Comparison of ENCODE assay signal across 35 cellular contexts in genomic region chr4:3440011-3440410, GRCh38. TPM values are rescaled to one million over a fixed set of nuclear protein-coding genes. Genes with fewer than 3 reads are reported as not detected.
A peak's percentile ranks its signal among the peaks of the same experiment; 100 is the strongest.
DNase-seq lines count a peak whose midpoint lies in the region; ATAC-seq, FAIRE-seq and TF ChIP-seq lines count a peak whose summit lies in the region.
"Had no signal": no experiment of that assay in that cellular context is flagged by ENCODE, and none has a peak within 500 bp of the region (broad histone marks: within the 10 kb centered on the region; RNA-seq: fewer than 3 reads in every experiment).

No MANE protein-coding gene starts in this region.

- no peaks in the 10 kb centered on the region for H3F3A ChIP-seq in GM23338 (replicated peaks; ENCODE audit: low read depth)

- peak overlapping the region; percentile 23; the same call in 1 of the 2 replicates for H3K27ac Mint-ChIP-seq in GM23338
- H3K27ac Mint-ChIP-seq: activated CD8-positive, alpha-beta T cell treated with anti-CD3 and anti-CD28 coated beads for 36 hours; activated naive CD4-positive, alpha-beta T cell treated with anti-CD3 and anti-CD28 coated beads, Interleukin-2, amount 10 ng/mL, durations not matched to agents 7 days and 5 days; HFFc6; IgD-negative memory B cell; nephron; stimulated activated memory B cell treated with anti-CD40 and anti-IgM and Interleukin-4, amounts not matched to agents 10 μg/mL and 1 μg/mL and 100 μg/mL, for 72 hours; T-helper 1 cell treated with Interleukin-12 subunit alpha and Interleukin-12 subunit beta and Interleukin-4 antibody, amounts not matched to agents 30 μg/mL and 1 μg/mL, for 36 hours; type B pancreatic cell had no signal

- no peak for TF ChIP-seq POLR2A in HepG2 (IDR thresholded peaks at IDR 0.05; ENCODE audit: insufficient read depth in 1 of 2, low read depth in 2 of 2, low read length in 2 of 2)

- H3K4me2 ChIP-seq in GM23338 (no peak overlapping the region), HepG2 (ENCODE audit: low read depth, low read length) (no peak overlapping the region)
- H3K4me2 ChIP-seq: SK-N-SH had no signal

- no peak for TF ChIP-seq RAD21 in HepG2 (CRISPR knock-in tag; IDR thresholded peaks at IDR 0.05)

- no peak overlapping the region for H3K4me3 Mint-ChIP-seq in GM23338
- H3K4me3 Mint-ChIP-seq: activated CD8-positive, alpha-beta T cell treated with anti-CD3 and anti-CD28 coated beads for 36 hours; activated naive CD4-positive, alpha-beta T cell treated with anti-CD3 and anti-CD28 coated beads, Interleukin-2, amount 10 ng/mL, durations not matched to agents 7 days and 5 days; HFFc6; nephron; stimulated activated memory B cell treated with anti-CD40 and anti-IgM and Interleukin-4, amounts not matched to agents 10 μg/mL and 1 μg/mL and 100 μg/mL, for 72 hours; T-helper 1 cell treated with Interleukin-12 subunit alpha and Interleukin-12 subunit beta and Interleukin-4 antibody, amounts not matched to agents 30 μg/mL and 1 μg/mL, for 36 hours; type B pancreatic cell had no signal

- no peaks in the 10 kb centered on the region for H3K36me3 ChIP-seq in GM23338 (ENCODE audit: insufficient read depth)
- H3K36me3 ChIP-seq in HepG2 (replicated peaks in 1 of 2; ENCODE audit: control insufficient read depth in 1 of 2, insufficient read depth in 2 of 2, low read length in 2 of 2), result no peaks in the 10 kb centered on the region; a peak in 1 of 5 replicates
- H3K36me3 ChIP-seq: lower lobe of right lung, ovary, Peyer's patch had no signal

- no TSS peak for BruUV-seq in HepG2 (replicated peaks; lab: Mats Ljungman, UMichigan)

- no peaks in the 10 kb centered on the region for H3K9me3 ChIP-seq in HepG2 (ENCODE audit: low read length)
- H3K9me3 ChIP-seq: body of pancreas, lower lobe of right lung, mucosa of descending colon, ovary, Peyer's patch, SK-N-SH had no signal

- intact Hi-C loops in HepG2 (cut with micrococcal nuclease; ENCODE audit: unreplicated experiment), result loop anchor here (5.0 kb wide), 3 partner anchors 33 to 333 kb away; partner anchors contain the start of gene RGS12

- H4K20me1 ChIP-seq in GM23338 (replicated peaks; ENCODE audit: insufficient read depth) (no peaks in the 10 kb centered on the region), HepG2 (ENCODE audit: insufficient read depth, low read length) (no peaks in the 10 kb centered on the region)

- H3K27me3 Mint-ChIP-seq in GM23338 (ENCODE audit: insufficient read depth, low read depth, poor library complexity), result no peaks in the 10 kb centered on the region
- H3K27me3 Mint-ChIP-seq: activated CD8-positive, alpha-beta T cell treated with anti-CD3 and anti-CD28 coated beads for 36 hours; activated naive CD4-positive, alpha-beta T cell treated with anti-CD3 and anti-CD28 coated beads, Interleukin-2, amount 10 ng/mL, durations not matched to agents 7 days and 5 days; IgD-negative memory B cell; type B pancreatic cell had no signal

- in situ Hi-C loops in HepG2 (cut with HindIII; ENCODE audit: extremely low pct_ligation_motif_present, low pct_unique_long_range_greater_than_20kb), result no loop called here

- no peaks in the 10 kb centered on the region for H3K79me2 ChIP-seq in GM23338 (replicated peaks; ENCODE audit: insufficient read depth)
- H3K79me2 ChIP-seq in HepG2 (ENCODE audit: insufficient read depth, low read length), result no peaks in the 10 kb centered on the region

- H2AFZ ChIP-seq in GM23338 (no peak overlapping the region), HepG2 (ENCODE audit: low read length) (no peak overlapping the region)
- H2AFZ ChIP-seq: GM23248 had no signal

- peaks cover 6% of the 10 kb centered on the region; the same call in 1 of the 3 replicates for H3K4me1 Mint-ChIP-seq in GM23338
- H3K4me1 Mint-ChIP-seq: activated naive CD4-positive, alpha-beta T cell treated with anti-CD3 and anti-CD28 coated beads, Interleukin-2, amount 10 ng/mL, durations not matched to agents 7 days and 5 days; IgD-negative memory B cell; nephron; stimulated activated memory B cell treated with anti-CD40 and anti-IgM and Interleukin-4, amounts not matched to agents 10 μg/mL and 1 μg/mL and 100 μg/mL, for 72 hours had no signal

- no peak for TF ChIP-seq EP300 in HepG2 (IDR thresholded peaks at IDR 0.05; ENCODE audit: low read depth in 2 of 2, low read length in 2 of 2)
- no peak for TF ChIP-seq EP300 in HepG2 (CRISPR knock-in tag; IDR thresholded peaks at IDR 0.05; ENCODE audit: borderline replicate concordance)

- FAIRE-seq in HepG2 (lab: Jason Lieb, UNC), result no peak
- FAIRE-seq: keratinocyte had no signal

- H3K4me3 ChIP-seq in GM23338 (no peak overlapping the region), HepG2 (replicated peaks in 1 of 3; ENCODE audit: insufficient read depth in 1 of 3, low read depth in 2 of 3, low read length in 3 of 3) (no peak overlapping the region)
- H3K4me3 ChIP-seq: body of pancreas, GM23248, lower lobe of right lung, mucosa of descending colon, ovary, Peyer's patch had no signal

- TF ChIP-seq CTCF in GM23338 (conservative IDR thresholded peaks at IDR 0.05; ENCODE audit: low read depth in 2 of 2) (no peak), HepG2 (CRISPR knock-in tag; IDR thresholded peaks at IDR 0.05) (no peak)

- H3K36me3 Mint-ChIP-seq in GM23338 (ENCODE audit: low read depth), result no peaks in the 10 kb centered on the region
- H3K36me3 Mint-ChIP-seq: activated naive CD4-positive, alpha-beta T cell treated with anti-CD3 and anti-CD28 coated beads, Interleukin-2, amount 10 ng/mL, durations not matched to agents 7 days and 5 days; IgD-negative memory B cell; stimulated activated memory B cell treated with anti-CD40 and anti-IgM and Interleukin-4, amounts not matched to agents 10 μg/mL and 1 μg/mL and 100 μg/mL, for 72 hours; type B pancreatic cell had no signal

- ATAC-seq in GM23338, result no peak
- no peak for ATAC-seq in HepG2
- no peak for ATAC-seq in GM18861 (IDR thresholded peaks at IDR 0.05; ENCODE audit: unreplicated experiment)
- ATAC-seq: activated CD8-positive, alpha-beta T cell treated with anti-CD3 and anti-CD28 coated beads for 36 hours; body of pancreas; esophagus mucosa; lower lobe of right lung; mucosa of descending colon; stimulated activated memory B cell treated with anti-CD40 and anti-IgM and Interleukin-4, amounts not matched to agents 10 μg/mL and 1 μg/mL and 100 μg/mL, for 72 hours had no signal

- CTCF ChIA-PET in HepG2 (lab: Yijun Ruan, JAX; ENCODE audit: low intra/inter-chr PET ratio, low total read pairs), result no interaction called here

- no peak overlapping the region for H3K9ac ChIP-seq in HepG2 (ENCODE audit: insufficient read depth, low read depth, low read length)
- H3K9ac ChIP-seq: GM23248, SK-N-SH had no signal

- no peaks in the 10 kb centered on the region for H3K9me3 Mint-ChIP-seq in GM23338
- H3K9me3 Mint-ChIP-seq: activated CD8-positive, alpha-beta T cell treated with anti-CD3 and anti-CD28 coated beads for 36 hours; activated naive CD4-positive, alpha-beta T cell treated with anti-CD3 and anti-CD28 coated beads, Interleukin-2, amount 10 ng/mL, durations not matched to agents 7 days and 5 days; HFFc6; IgD-negative memory B cell; nephron; stimulated activated memory B cell treated with anti-CD40 and anti-IgM and Interleukin-4, amounts not matched to agents 10 μg/mL and 1 μg/mL and 100 μg/mL, for 72 hours; T-helper 1 cell treated with Interleukin-12 subunit alpha and Interleukin-12 subunit beta and Interleukin-4 antibody, amounts not matched to agents 30 μg/mL and 1 μg/mL, for 36 hours; type B pancreatic cell had no signal

- no peaks in the 10 kb centered on the region for H3K9me2 ChIP-seq in GM23338 (ENCODE audit: insufficient read depth)
- H3K9me2 ChIP-seq: SK-N-SH had no signal

- WGBS in HepG2 (ENCODE audit: low lambda C conversion rate), result 73% methylated on average over 4 of the region's 7 CpGs

- no peak overlapping the region for H3K27ac ChIP-seq in GM23338 (ENCODE audit: low read depth)
- H3K27ac ChIP-seq in HepG2 (ENCODE audit: extremely low read length, insufficient read depth, low read length), result peak overlapping the region; percentile 29
- H3K27ac ChIP-seq: body of pancreas, GM23248, lower lobe of right lung, ovary, Peyer's patch had no signal

- H3K4me1 ChIP-seq in GM23338 (ENCODE audit: insufficient read depth) (no peaks in the 10 kb centered on the region), HepG2 (ENCODE audit: insufficient read depth, low read length) (peaks cover 55% of the 10 kb centered on the region)

- H3K27me3 ChIP-seq in GM23338 (ENCODE audit: insufficient read depth), result no peaks in the 10 kb centered on the region
- H3K27me3 ChIP-seq in HepG2 (ENCODE audit: control insufficient read depth in 1 of 2, insufficient read depth in 2 of 2, low read length in 2 of 2), result no peaks in the 10 kb centered on the region
- H3K27me3 ChIP-seq: body of pancreas, ovary, Peyer's patch had no signal

- POLR2A ChIA-PET in HepG2 (lab: Yijun Ruan, JAX), result no interaction called here

- peak; percentile 15 for DNase-seq in NCI-H146 (lab: John Stamatoyannopoulos, UW)
- DNase-seq in NCI-H146 treated with DMSO at 0.1 percent for 48 hours (lab: John Stamatoyannopoulos, UW; ENCODE audit: unreplicated experiment), result no peak
- no peak for DNase-seq in GM23338 (ENCODE audit: low spot score)
- DNase-seq in RPMI8226, result peak; percentile 63
- DNase-seq in HepG2 (ENCODE audit: low spot score), result no peak
- no peak for DNase-seq in NCI-H1694 (lab: John Stamatoyannopoulos, UW)
- DNase-seq in occipital lobe (lab: John Stamatoyannopoulos, UW), result no peak
- DNase-seq: activated CD4-positive, CD25-positive, alpha-beta regulatory T cell treated with anti-CD3 and anti-CD28 coated beads, Interleukin-2, amount 50 U/mL, for 72 hours; activated CD8-positive, alpha-beta memory T cell treated with anti-CD3 and anti-CD28 coated beads, Interleukin-2, amount 50 U/mL, for 48 hours; activated CD8-positive, alpha-beta T cell treated with anti-CD3 and anti-CD28 coated beads for 36 hours; activated naive CD4-positive, alpha-beta T cell treated with anti-CD3 and anti-CD28 coated beads, Interleukin-2, amount 10 ng/mL, durations not matched to agents 7 days and 5 days; body of pancreas; cerebellar nuclear complex; foreskin fibroblast; GM23248; HFFc6; lower lobe of right lung; NCI-H1048; NCI-H187 treated with DMSO at 0.1 percent for 48 hours; NCI-H345; Peyer's patch; SK-N-SH; substantia nigra had no signal

RNA-seq across cellular contexts. Expression of gene HGFAC, which starts 1.8 kb away (rescaled TPM):
- total RNA-seq in GM23338 (2014; rRNA removed; shearing (Covaris generic)), result 0.94 TPM in 1 of 2 replicates, not detected in the other
- polyA plus RNA-seq in GM23338 (2016; fragmentation: Nextera tagmentation; extraction: Ambion mirVana) (not detected in 2 replicates), HepG2 (2011; rRNA removed) (63.6 and 107 TPM in 2 replicates)
- total RNA-seq in HepG2 (2016; rRNA removed; fragmentation: Illumina TruSeq; extraction: Trizol) (0.98 and 8.5 TPM in 2 replicates), occipital lobe (1.2 TPM)
- total RNA-seq in HepG2 (2016; cell fraction: cytosol; rRNA removed; fragmentation: Illumina TruSeq; extraction: Trizol; ENCODE audit: low read depth), result 1.8 and 1.9 TPM in 2 replicates
- total RNA-seq in HepG2 (2016; cell fraction: insoluble cytoplasmic fraction; rRNA removed; fragmentation: Illumina TruSeq; extraction: Trizol), result 1.2 and 9.0 TPM in 2 replicates
- 1.4 and 1.8 TPM in 2 replicates for total RNA-seq in HepG2 (2016; cell fraction: membrane; rRNA removed; fragmentation: Illumina TruSeq; extraction: Trizol)
- total RNA-seq in HepG2 (2016; cell fraction: nucleus; rRNA removed; fragmentation: Illumina TruSeq; extraction: Trizol), result 14.0 and 15.7 TPM in 2 replicates
- 8.9 and 16.3 TPM in 2 replicates for polyA plus RNA-seq in HepG2 (2011; cell fraction: cytosol; rRNA removed)
- polyA plus RNA-seq in HepG2 (2011; cell fraction: nucleus; rRNA removed), result 1,761 and 2,041 TPM in 2 replicates
- polyA plus RNA-seq in HepG2 (2012), result 31.4 and 46.5 TPM in 2 replicates
- 1.9 and 2.1 TPM in 2 replicates for polyA plus RNA-seq in HepG2 (2016; cell fraction: cytosol; fragmentation: Illumina TruSeq; extraction: Trizol; ENCODE audit: low read depth)
- polyA plus RNA-seq in HepG2 (2016; cell fraction: insoluble cytoplasmic fraction; fragmentation: Illumina TruSeq; extraction: Trizol; ENCODE audit: low read depth), result 1.9 and 2.5 TPM in 2 replicates
- 1.6 and 2.1 TPM in 2 replicates for polyA plus RNA-seq in HepG2 (2016; cell fraction: membrane; fragmentation: Illumina TruSeq; extraction: Trizol; ENCODE audit: low read depth)
- polyA plus RNA-seq in HepG2 (2016; cell fraction: nucleus; fragmentation: Illumina TruSeq; extraction: Trizol; ENCODE audit: insufficient read depth, low read depth), result 65.6 and 66.9 TPM in 2 replicates
- 15.4 TPM in 1 of 2 replicates, not detected in the other for polyA minus RNA-seq in HepG2 (2011; rRNA and poly(A)+ RNA removed; ENCODE audit: low replicate concordance)
- polyA minus RNA-seq in HepG2 (2011; cell fraction: cytosol; rRNA and poly(A)+ RNA removed), result 5.8 and 5.9 TPM in 2 replicates
- 43.4 and 57.3 TPM in 2 replicates for polyA minus RNA-seq in HepG2 (2011; cell fraction: nucleus; rRNA and poly(A)+ RNA removed)
- total RNA-seq: activated CD8-positive, alpha-beta T cell treated with anti-CD3 and anti-CD28 coated beads for 36 hours; Daoy; esophagus mucosa; GM23248; Peyer's patch had no signal
- polyA plus RNA-seq: GM23248, IgD-negative memory B cell, keratinocyte had no signal

RNA-seq across cellular contexts. Expression of gene DOK7, which starts 23.1 kb away (rescaled TPM):
- total RNA-seq in GM23338 (2014; rRNA removed; shearing (Covaris generic)), result 0.52 and 0.54 TPM in 2 replicates
- polyA plus RNA-seq in GM23338 (2016; fragmentation: Nextera tagmentation; extraction: Ambion mirVana) (0.31 and 0.34 TPM in 2 replicates), HepG2 (2011; rRNA removed) (0.03 and 0.05 TPM in 2 replicates)
- total RNA-seq in HepG2 (2016; rRNA removed; fragmentation: Illumina TruSeq; extraction: Trizol) (0.07 TPM in 1 of 2 replicates, not detected in the other), occipital lobe (not detected)
- not detected in 2 replicates for total RNA-seq in HepG2 (2016; cell fraction: cytosol; rRNA removed; fragmentation: Illumina TruSeq; extraction: Trizol; ENCODE audit: low read depth)
- 0.04 TPM in 1 of 2 replicates, not detected in the other for total RNA-seq in HepG2 (2016; cell fraction: insoluble cytoplasmic fraction; rRNA removed; fragmentation: Illumina TruSeq; extraction: Trizol)
- total RNA-seq in HepG2 (2016; cell fraction: membrane; rRNA removed; fragmentation: Illumina TruSeq; extraction: Trizol), result 0.06 TPM in 1 of 2 replicates, not detected in the other
- not detected in 2 replicates for total RNA-seq in HepG2 (2016; cell fraction: nucleus; rRNA removed; fragmentation: Illumina TruSeq; extraction: Trizol)
- polyA plus RNA-seq in HepG2 (2011; cell fraction: cytosol; rRNA removed), result 0.05 and 0.08 TPM in 2 replicates
- polyA plus RNA-seq in HepG2 (2011; cell fraction: nucleus; rRNA removed), result 0.26 and 0.32 TPM in 2 replicates
- not detected in 2 replicates for polyA plus RNA-seq in HepG2 (2012)
- polyA plus RNA-seq in HepG2 (2016; cell fraction: cytosol; fragmentation: Illumina TruSeq; extraction: Trizol; ENCODE audit: low read depth), result not detected in 2 replicates
- 0.19 TPM in 1 of 2 replicates, not detected in the other for polyA plus RNA-seq in HepG2 (2016; cell fraction: insoluble cytoplasmic fraction; fragmentation: Illumina TruSeq; extraction: Trizol; ENCODE audit: low read depth)
- not detected in 2 replicates for polyA plus RNA-seq in HepG2 (2016; cell fraction: membrane; fragmentation: Illumina TruSeq; extraction: Trizol; ENCODE audit: low read depth)
- not detected in 2 replicates for polyA plus RNA-seq in HepG2 (2016; cell fraction: nucleus; fragmentation: Illumina TruSeq; extraction: Trizol; ENCODE audit: insufficient read depth, low read depth)
- polyA minus RNA-seq in HepG2 (2011; rRNA and poly(A)+ RNA removed; ENCODE audit: low replicate concordance), result 0.38 TPM in 1 of 2 replicates, not detected in the other
- not detected in 2 replicates for polyA minus RNA-seq in HepG2 (2011; cell fraction: cytosol; rRNA and poly(A)+ RNA removed)
- not detected in 2 replicates for polyA minus RNA-seq in HepG2 (2011; cell fraction: nucleus; rRNA and poly(A)+ RNA removed)
- total RNA-seq: activated CD8-positive, alpha-beta T cell treated with anti-CD3 and anti-CD28 coated beads for 36 hours; dermis microvascular lymphatic vessel endothelial cell; GM23248; HFFc6 had no signal
- polyA plus RNA-seq: GM23248, SK-N-SH had no signal

Comparison
In these comparisons a context has a peak if more than half of its experiments do, and no peak if none do; other contexts are left out.
1. DNase-seq: peak in NCI-H146 (single experiment) and RPMI8226 (single experiment); none in NCI-H146 treated with DMSO at 0.1 percent for 48 hours (single experiment), GM23338 (single experiment), HepG2 (single experiment), NCI-H1694 (single experiment) and occipital lobe (single experiment).